1 cellular context compared by ENCODE assay signal in the genomic region with DNA sequence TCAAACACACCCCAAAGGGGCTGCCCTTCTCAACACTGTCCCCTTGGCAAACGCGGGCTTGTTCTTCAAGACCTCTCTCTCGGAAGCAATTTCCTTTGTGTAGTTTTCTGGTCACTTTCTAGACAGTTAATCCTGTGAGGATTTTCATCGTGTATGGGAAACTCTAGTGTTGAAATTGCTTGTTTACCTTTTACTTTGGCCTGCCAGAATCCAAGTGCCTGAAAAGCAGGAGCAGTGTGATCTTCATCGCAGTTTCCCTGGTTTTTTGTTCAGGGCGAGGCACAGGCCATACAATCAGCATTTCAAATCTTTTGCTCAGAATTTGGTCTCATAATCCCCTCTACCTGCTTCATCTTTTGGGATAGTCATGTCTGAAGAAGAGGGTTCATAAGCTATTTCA.
TF ChIP-seq lines count a peak whose summit lies in the region.

No MANE protein-coding gene starts in this region.

TF ChIP-seq in HepG2, 621 proteins besides CTCF, POLR2A, EP300 and RAD21 (continued from another document):
- TF ChIP-seq, protein P1, sequence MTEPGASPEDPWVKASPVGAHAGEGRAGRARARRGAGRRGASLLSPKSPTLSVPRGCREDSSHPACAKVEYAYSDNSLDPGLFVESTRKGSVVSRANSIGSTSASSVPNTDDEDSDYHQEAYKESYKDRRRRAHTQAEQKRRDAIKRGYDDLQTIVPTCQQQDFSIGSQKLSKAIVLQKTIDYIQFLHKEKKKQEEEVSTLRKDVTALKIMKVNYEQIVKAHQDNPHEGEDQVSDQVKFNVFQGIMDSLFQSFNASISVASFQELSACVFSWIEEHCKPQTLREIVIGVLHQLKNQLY (CRISPR knock-in tag; IDR thresholded peaks at IDR 0.05), result no peak
- no peak for TF ChIP-seq PHF21A (CRISPR knock-in tag; IDR thresholded peaks at IDR 0.05)
- TF ChIP-seq, protein P2, sequence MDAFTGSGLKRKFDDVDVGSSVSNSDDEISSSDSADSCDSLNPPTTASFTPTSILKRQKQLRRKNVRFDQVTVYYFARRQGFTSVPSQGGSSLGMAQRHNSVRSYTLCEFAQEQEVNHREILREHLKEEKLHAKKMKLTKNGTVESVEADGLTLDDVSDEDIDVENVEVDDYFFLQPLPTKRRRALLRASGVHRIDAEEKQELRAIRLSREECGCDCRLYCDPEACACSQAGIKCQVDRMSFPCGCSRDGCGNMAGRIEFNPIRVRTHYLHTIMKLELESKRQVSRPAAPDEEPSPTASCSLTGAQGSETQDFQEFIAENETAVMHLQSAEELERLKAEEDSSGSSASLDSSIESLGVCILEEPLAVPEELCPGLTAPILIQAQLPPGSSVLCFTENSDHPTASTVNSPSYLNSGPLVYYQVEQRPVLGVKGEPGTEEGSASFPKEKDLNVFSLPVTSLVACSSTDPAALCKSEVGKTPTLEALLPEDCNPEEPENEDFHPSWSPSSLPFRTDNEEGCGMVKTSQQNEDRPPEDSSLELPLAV (CRISPR knock-in tag; conservative IDR thresholded peaks at IDR 0.05; ENCODE audit: low read depth), result no peak
